ENCODE assay signal across 28 cellular contexts in genomic region chr15:29369261-29369660, GRCh38.
"Had no signal": no experiment of that assay in that cellular context is flagged by ENCODE, and none has a peak within 500 bp of the region (broad histone marks: within the 10 kb centered on the region; RNA-seq: fewer than 3 reads in every experiment).

No MANE protein-coding gene starts in this region.

- H3K9me3 ChIP-seq: testis, uterus had no signal

- H3K36me3 ChIP-seq: neural progenitor cell, ovary, spleen, suprapubic skin, tibial artery, transverse colon, upper lobe of right lung, uterus had no signal

- H3K27ac ChIP-seq: neural progenitor cell, ovary, parathyroid adenoma, psoas muscle, skin epidermis, spleen, suprapubic skin, testis, tibial artery, transverse colon, upper lobe of right lung, uterus had no signal

- H2AFZ ChIP-seq: neural progenitor cell, parathyroid adenoma had no signal

- ATAC-seq: natural killer cell; psoas muscle; right cardiac atrium; sciatic nerve; stimulated activated memory B cell treated with anti-CD40 and anti-IgM and Interleukin-4, amounts not matched to agents 10 μg/mL and 1 μg/mL and 100 μg/mL, for 72 hours; stimulated activated naive CD8-positive, alpha-beta T cell treated with anti-CD3 and anti-CD28 coated beads, Interleukin-15, amount 100 ng/mL, for 72 hours; stimulated activated naive CD8-positive, alpha-beta T cell treated with anti-CD3 and anti-CD28 coated beads, Interleukin-15, Interleukin-2, amounts not matched to agents 100 U/mL and 50 U/mL, for 24 hours; upper lobe of right lung had no signal

- DNase-seq: natural killer cell; occipital lobe; ovary; posterior cingulate gyrus; psoas muscle; right cardiac atrium; spleen; stimulated activated CD4-positive, alpha-beta T cell treated with anti-CD3 and anti-CD28 coated beads, Interleukin-12 subunit alpha, Interleukin-12 subunit beta, amount 100 ng/mL, for 4 hours; stimulated activated CD4-positive, alpha-beta T cell treated with anti-CD3 and anti-CD28 coated beads, Interleukin-1b, Interleukin-23, amount 100 ng/mL, for 48 hours; stimulated activated CD4-positive, alpha-beta T cell treated with anti-CD3 and anti-CD28 coated beads, Interleukin-4, amount 100 ng/mL, for 1 hour; stimulated activated CD4-positive, alpha-beta T cell treated with anti-CD3 and anti-CD28 coated beads, Interleukin-4, amount 100 ng/mL, for 4 hours; stimulated activated CD8-positive, alpha-beta memory T cell treated with anti-CD3 and anti-CD28 coated beads, Interleukin-4, amount 100 ng/mL, for 48 hours; stimulated activated naive CD4-positive, alpha-beta T cell; stimulated activated naive CD8-positive, alpha-beta T cell treated with anti-CD3 and anti-CD28 coated beads, Interleukin-15, amount 100 ng/mL, for 72 hours; stimulated activated naive CD8-positive, alpha-beta T cell treated with anti-CD3 and anti-CD28 coated beads, Interleukin-15, Interleukin-2, amounts not matched to agents 100 U/mL and 50 U/mL, for 24 hours; substantia nigra; testis; tibial artery; transverse colon; upper lobe of right lung; uterus had no signal

- H3K4me1 ChIP-seq: neural progenitor cell, parathyroid adenoma, psoas muscle, spleen, suprapubic skin, testis, tibial artery, transverse colon, upper lobe of right lung, uterus had no signal

- H3K9ac ChIP-seq: neural progenitor cell, parathyroid adenoma had no signal

- H3K4me3 ChIP-seq: neural progenitor cell, ovary, psoas muscle, skin epidermis, smooth muscle cell, spleen, suprapubic skin, testis, tibial artery, transverse colon, upper lobe of right lung, uterus had no signal

- H3K27me3 ChIP-seq: neural progenitor cell, ovary, suprapubic skin, testis, tibial artery, transverse colon, upper lobe of right lung, uterus had no signal

- H3K4me2 ChIP-seq: neural progenitor cell, smooth muscle cell had no signal
